Comparison of ENCODE assay signal across 8 cellular contexts in the genomic region with DNA sequence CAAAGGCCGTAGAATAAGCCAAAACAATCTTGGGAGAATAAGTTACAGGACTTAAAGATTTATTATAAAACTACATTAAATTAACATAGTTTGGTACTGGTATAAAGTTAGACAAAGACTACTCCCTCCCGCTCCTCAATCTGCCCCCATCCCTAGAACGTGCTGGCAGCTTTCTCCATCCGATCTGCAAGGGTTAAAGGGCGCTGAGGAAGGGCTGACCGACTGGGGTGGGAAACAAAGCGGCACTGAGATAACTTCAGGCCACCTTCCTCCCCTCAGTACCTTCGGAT. TPM values are rescaled to one million over a fixed set of nuclear protein-coding genes. Genes with fewer than 3 reads are reported as not detected.
DNase-seq lines count a peak whose midpoint lies in the region; ATAC-seq and TF ChIP-seq lines count a peak whose summit lies in the region.

No MANE protein-coding gene starts in this region.

- no peak for DNase-seq in T-helper 1 cell
- no peak for DNase-seq in ascending aorta (ENCODE audit: low spot score in 2 of 2)
- no peak for DNase-seq in left lobe of liver (ENCODE audit: low spot score)
- DNase-seq in ACHN, result no peak
- DNase-seq in NCI-H446 (lab: John Stamatoyannopoulos, UW), result no peak

- H3K27me3 ChIP-seq in ascending aorta, result no peaks in the 10 kb centered on the region

- no peak overlapping the region for H3K4me3 Mint-ChIP-seq in T-helper 1 cell treated with Interleukin-12 subunit alpha and Interleukin-12 subunit beta and Interleukin-4 antibody, amounts not matched to agents 30 μg/mL and 1 μg/mL, for 36 hours

- peak; percentile 10 for ATAC-seq in HG03175 (IDR thresholded peaks at IDR 0.05; ENCODE audit: unreplicated experiment)
- ATAC-seq in left lobe of liver, result peak; percentile 56
- ATAC-seq in HG02840 (IDR thresholded peaks at IDR 0.05; ENCODE audit: low FRiP score, unreplicated experiment), result no peak

- H3K4me1 ChIP-seq in ascending aorta, result peaks cover 4 to 29% of the 10 kb centered on the region in 2 donors

- H3K9me3 ChIP-seq in ascending aorta, result no peaks in the 10 kb centered on the region

- intact Hi-C loops in ascending aorta (cut with DNase I), result loop anchor here (1.0 to 2.0 kb wide), 3 partner anchors 35 to 197 kb away; a partner anchor contains a TSS

- peak overlapping the region; percentile 83 to 96 for H3K4me3 ChIP-seq in ascending aorta

- peaks cover 11% of the 10 kb centered on the region for H3K36me3 Mint-ChIP-seq in T-helper 1 cell treated with Interleukin-12 subunit alpha and Interleukin-12 subunit beta and Interleukin-4 antibody, amounts not matched to agents 30 μg/mL and 1 μg/mL, for 36 hours (ENCODE audit: low read depth)

- H3K9me3 Mint-ChIP-seq in T-helper 1 cell treated with Interleukin-12 subunit alpha and Interleukin-12 subunit beta and Interleukin-4 antibody, amounts not matched to agents 30 μg/mL and 1 μg/mL, for 36 hours, result no peaks in the 10 kb centered on the region

- H3K27ac ChIP-seq in ascending aorta, result peak overlapping the region; percentile 95 to 97

- no peak for TF ChIP-seq CTCF in ascending aorta (IDR thresholded peaks at IDR 0.05)

- in situ Hi-C loops in ACHN (cut with HindIII; ENCODE audit: low pct_ligation_motif_present, low pct_unique_long_range_greater_than_20kb, low sequenced_read_pairs), result no loop called here

- H3K36me3 ChIP-seq in ascending aorta, result peaks cover 4 to 11% of the 10 kb centered on the region in 2 donors

- peak overlapping the region; percentile 53 for H3K27ac Mint-ChIP-seq in T-helper 1 cell treated with Interleukin-12 subunit alpha and Interleukin-12 subunit beta and Interleukin-4 antibody, amounts not matched to agents 30 μg/mL and 1 μg/mL, for 36 hours

- no peaks in the 10 kb centered on the region for H3K27me3 Mint-ChIP-seq in T-helper 1 cell treated with Interleukin-12 subunit alpha and Interleukin-12 subunit beta and Interleukin-4 antibody, amounts not matched to agents 30 μg/mL and 1 μg/mL, for 36 hours (ENCODE audit: low read depth)

- H3K4me1 Mint-ChIP-seq in T-helper 1 cell treated with Interleukin-12 subunit alpha and Interleukin-12 subunit beta and Interleukin-4 antibody, amounts not matched to agents 30 μg/mL and 1 μg/mL, for 36 hours (ENCODE audit: low read depth), result peaks cover 17% of the 10 kb centered on the region

RNA-seq across cellular contexts. Expression of a gene that starts 0.8 kb away (rescaled TPM):
- 8.8 TPM for total RNA-seq in ascending aorta
- 16.7 TPM for total RNA-seq in left lobe of liver

RNA-seq across cellular contexts. Expression of a gene that starts 9.6 kb away (rescaled TPM):
- total RNA-seq in ascending aorta (0.32 TPM), left lobe of liver (1.3 TPM)
